In the genomic region with DNA sequence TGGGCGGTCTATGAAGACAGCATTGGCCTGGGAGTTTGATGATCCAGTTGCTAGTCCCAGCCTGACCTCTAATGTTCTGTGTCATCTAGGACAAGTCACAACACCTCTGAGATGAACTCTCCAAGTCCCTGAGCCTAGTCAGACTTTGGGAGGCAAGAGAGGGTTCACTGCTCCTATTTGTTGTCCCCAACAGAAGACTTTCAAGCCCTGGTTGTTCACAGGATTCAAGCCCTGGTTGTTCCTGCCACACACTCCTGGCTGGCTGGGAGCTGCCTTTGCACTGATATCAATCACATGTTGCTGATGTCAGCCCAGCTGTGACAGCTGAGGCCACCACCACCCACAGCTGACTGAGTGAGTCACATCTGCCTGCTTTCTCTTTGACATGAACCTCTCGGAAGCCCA, we compare ENCODE assay signal across 8 cellular contexts.
DNase-seq lines count a peak whose midpoint lies in the region; ATAC-seq and TF ChIP-seq lines count a peak whose summit lies in the region.

No MANE protein-coding gene starts in this region.

- no peak for TF ChIP-seq CTCF in CD8-positive, alpha-beta T cell (IDR thresholded peaks at IDR 0.05)
- no peak for TF ChIP-seq CTCF in activated CD8-positive, alpha-beta T cell treated with anti-CD3 and anti-CD28 coated beads for 36 hours (IDR thresholded peaks at IDR 0.05)
- TF ChIP-seq CTCF in progenitor cell of endocrine pancreas (IDR thresholded peaks at IDR 0.05; ENCODE audit: unreplicated experiment) = no peak

- peak; percentile 84 for ATAC-seq in CD8-positive, alpha-beta T cell
- ATAC-seq in GM19468 (IDR thresholded peaks at IDR 0.05; ENCODE audit: extremely low read depth, unreplicated experiment) = peak; percentile 83
- peak; percentile 92 for ATAC-seq in HG03575 (IDR thresholded peaks at IDR 0.05; ENCODE audit: extremely low read depth, insufficient number of reproducible peaks, low FRiP score, unreplicated experiment)
- ATAC-seq in activated CD8-positive, alpha-beta T cell treated with anti-CD3 and anti-CD28 coated beads for 36 hours = peak; percentile 99
- peak; percentile 92 for ATAC-seq in esophagus mucosa

- no peaks in the 10 kb centered on the region for H3K36me3 Mint-ChIP-seq in CD8-positive, alpha-beta T cell
- no peaks in the 10 kb centered on the region for H3K36me3 Mint-ChIP-seq in activated CD8-positive, alpha-beta T cell treated with anti-CD3 and anti-CD28 coated beads for 36 hours (ENCODE audit: low read depth)
- no peaks in the 10 kb centered on the region for H3K36me3 Mint-ChIP-seq in progenitor cell of endocrine pancreas (ENCODE audit: insufficient read depth)

- POLR2A ChIA-PET in CD8-positive, alpha-beta T cell (lab: Charles Lee) = no interaction called here
- POLR2A ChIA-PET in activated CD8-positive, alpha-beta T cell treated with anti-CD3 and anti-CD28 coated beads for 36 hours (lab: Charles Lee) = no interaction called here

- peaks cover 6% of the 10 kb centered on the region for H3K4me1 ChIP-seq in CD8-positive, alpha-beta T cell (ENCODE audit: insufficient read depth, low read length)

- no peak overlapping the region for H3K4me3 ChIP-seq in CD8-positive, alpha-beta T cell (ENCODE audit: low read depth, low read length)

- intact Hi-C loops in CD8-positive, alpha-beta T cell (cut with DNase I, micrococcal nuclease) = no loop called here
- intact Hi-C loops in activated CD8-positive, alpha-beta T cell treated with anti-CD3 and anti-CD28 coated beads for 36 hours (cut with micrococcal nuclease) = loop anchor here (10.0 kb wide), 1 partner anchor 120 kb away; no protein-coding TSS in a partner anchor

- H3K27me3 ChIP-seq in CD8-positive, alpha-beta T cell (ENCODE audit: insufficient read depth, low read length) = no peaks in the 10 kb centered on the region

- no peaks in the 10 kb centered on the region for H3K27me3 Mint-ChIP-seq in CD8-positive, alpha-beta T cell (ENCODE audit: low read depth)
- H3K27me3 Mint-ChIP-seq in activated CD8-positive, alpha-beta T cell treated with anti-CD3 and anti-CD28 coated beads for 36 hours = no peaks in the 10 kb centered on the region
- no peaks in the 10 kb centered on the region for H3K27me3 Mint-ChIP-seq in progenitor cell of endocrine pancreas

- no peak overlapping the region for H3K27ac ChIP-seq in CD8-positive, alpha-beta T cell (ENCODE audit: low read depth, low read length)

- CTCF ChIA-PET in CD8-positive, alpha-beta T cell (lab: Charles Lee) = interaction anchor here (0.6 to 1.0 kb wide), 3 partner anchors 25 to 258 kb away, joined by 3 to 5 read pairs (median 4); no protein-coding TSS in a partner anchor
- CTCF ChIA-PET in activated CD8-positive, alpha-beta T cell treated with anti-CD3 and anti-CD28 coated beads for 36 hours (lab: Charles Lee) = interaction anchor here (1.0 to 1.2 kb wide), 2 partner anchors 254 to 318 kb away, joined by 3 to 5 read pairs; a partner anchor contains a TSS

- peaks cover 17% of the 10 kb centered on the region for H3K4me1 Mint-ChIP-seq in CD8-positive, alpha-beta T cell (ENCODE audit: low read depth)
- H3K4me1 Mint-ChIP-seq in activated CD8-positive, alpha-beta T cell treated with anti-CD3 and anti-CD28 coated beads for 36 hours (ENCODE audit: low read depth) = peaks cover 19% of the 10 kb centered on the region
- peaks cover 26% of the 10 kb centered on the region for H3K4me1 Mint-ChIP-seq in progenitor cell of endocrine pancreas (ENCODE audit: low read depth)

- H3K36me3 ChIP-seq in CD8-positive, alpha-beta T cell (ENCODE audit: insufficient read depth, low read length) = no peaks in the 10 kb centered on the region

- no peaks in the 10 kb centered on the region for H3K9me3 Mint-ChIP-seq in CD8-positive, alpha-beta T cell
- H3K9me3 Mint-ChIP-seq in activated CD8-positive, alpha-beta T cell treated with anti-CD3 and anti-CD28 coated beads for 36 hours = no peaks in the 10 kb centered on the region
- H3K9me3 Mint-ChIP-seq in progenitor cell of endocrine pancreas (ENCODE audit: low read depth) = peaks cover 15% of the 10 kb centered on the region

- peak overlapping the region; percentile 58 for H3K27ac Mint-ChIP-seq in CD8-positive, alpha-beta T cell
- no peak overlapping the region for H3K27ac Mint-ChIP-seq in activated CD8-positive, alpha-beta T cell treated with anti-CD3 and anti-CD28 coated beads for 36 hours
- H3K27ac Mint-ChIP-seq in progenitor cell of endocrine pancreas = peak overlapping the region; percentile 25

- H3K4me3 Mint-ChIP-seq in CD8-positive, alpha-beta T cell = no peak overlapping the region
- no peak overlapping the region for H3K4me3 Mint-ChIP-seq in activated CD8-positive, alpha-beta T cell treated with anti-CD3 and anti-CD28 coated beads for 36 hours
- no peak overlapping the region for H3K4me3 Mint-ChIP-seq in progenitor cell of endocrine pancreas (ENCODE audit: low read depth)

- no peaks in the 10 kb centered on the region for H3K9me3 ChIP-seq in CD8-positive, alpha-beta T cell (ENCODE audit: low read length)

- DNase-seq in CD8-positive, alpha-beta T cell = peak in 5 of 7 experiments; percentile 1 to 50 (median 27)
- DNase-seq in activated CD8-positive, alpha-beta T cell treated with anti-CD3 and anti-CD28 coated beads for 36 hours = peak; percentile 86
- DNase-seq in progenitor cell of endocrine pancreas (ENCODE audit: low spot score, unreplicated experiment) (no peak), ureter (ENCODE audit: low spot score) (peak; percentile 50), HuH-7 (ENCODE audit: low spot score) (no peak)

Comparison
In these comparisons a context has a peak if more than half of its experiments do, and no peak if none do; other contexts are left out.
1. DNase-seq: peak in CD8-positive, alpha-beta T cell (5 of 7), activated CD8-positive, alpha-beta T cell treated with anti-CD3 and anti-CD28 coated beads for 36 hours (single experiment) and ureter (single experiment); none in progenitor cell of endocrine pancreas (single experiment) and HuH-7 (single experiment).
2. Peak in every context shown above with its lines, with median percentiles within 50 percentile points of each other: ATAC-seq.